In genomic region chr2:16608661-16609643, GRCh38 we compare ENCODE assay signal across 8 cellular contexts. TPM values are rescaled to one million over a fixed set of nuclear protein-coding genes. Genes with fewer than 3 reads are reported as not detected.
DNase-seq lines count a peak whose midpoint lies in the region; ATAC-seq and TF ChIP-seq lines count a peak whose summit lies in the region.

No MANE protein-coding gene starts in this region.

- no peaks in the 10 kb centered on the region for H3K27me3 Mint-ChIP-seq in activated naive CD4-positive, alpha-beta T cell treated with anti-CD3 and anti-CD28 coated beads, Interleukin-2, amount 50 U/mL, for 24 hours

- H2AFZ ChIP-seq in Loucy (ENCODE audit: low read length) = peak overlapping the region; percentile 99

- H3F3A ChIP-seq in Loucy (ENCODE audit: low read depth) = no peaks in the 10 kb centered on the region

- peaks cover 4% of the 10 kb centered on the region for H3K4me1 Mint-ChIP-seq in activated naive CD4-positive, alpha-beta T cell treated with anti-CD3 and anti-CD28 coated beads, Interleukin-2, amount 50 U/mL, for 24 hours

- no peaks in the 10 kb centered on the region for H3K79me2 ChIP-seq in Loucy (ENCODE audit: insufficient read depth, low read length)

- H3K9me2 ChIP-seq in Loucy (replicated peaks; ENCODE audit: low read depth, low read length) = no peaks in the 10 kb centered on the region

- H3K4me1 ChIP-seq in HAP-1 (no peaks in the 10 kb centered on the region), Loucy (ENCODE audit: insufficient read depth, low read length, poor library complexity, severe bottlenecking) (peaks cover 4% of the 10 kb centered on the region), ovary (ENCODE audit: insufficient read depth) (peaks cover 5% of the 10 kb centered on the region), thyroid gland (peaks cover 5 to 21% of the 10 kb centered on the region in 2 donors)

- H3K9me3 ChIP-seq in HAP-1 = no peaks in the 10 kb centered on the region
- H3K9me3 ChIP-seq in Loucy (ENCODE audit: insufficient read depth, low read depth, low read length) = no peaks in the 10 kb centered on the region
- no peaks in the 10 kb centered on the region for H3K9me3 ChIP-seq in ovary
- no peaks in the 10 kb centered on the region for H3K9me3 ChIP-seq in thyroid gland

- no peak for TF ChIP-seq EP300 in ovary (IDR thresholded peaks at IDR 0.05)

- intact Hi-C loops in Right ventricle myocardium inferior (cut with DNase I) = loop anchor here (1.0 to 5.0 kb wide), 4 partner anchors 42 to 972 kb away; no protein-coding TSS in a partner anchor
- intact Hi-C loops in ovary (cut with DNase I) = loop anchor here in 2 of 4 donors (5.0 kb wide), 1 partner anchor 972 kb away; no protein-coding TSS in a partner anchor
- intact Hi-C loops in thyroid gland (cut with DNase I) = no loop called here

- no peaks in the 10 kb centered on the region for H3K9me3 Mint-ChIP-seq in activated naive CD4-positive, alpha-beta T cell treated with anti-CD3 and anti-CD28 coated beads, Interleukin-2, amount 50 U/mL, for 24 hours

- H3K4me2 ChIP-seq in Loucy (ENCODE audit: low read depth, low read length, poor library complexity, severe bottlenecking) = peak overlapping the region; percentile 96

- ATAC-seq in Right ventricle myocardium inferior = peak; percentile 87

- no peak overlapping the region for H3K27ac Mint-ChIP-seq in activated naive CD4-positive, alpha-beta T cell treated with anti-CD3 and anti-CD28 coated beads, Interleukin-2, amount 50 U/mL, for 24 hours

- TF ChIP-seq POLR2A in ovary (IDR thresholded peaks at IDR 0.05) (no peak), thyroid gland (IDR thresholded peaks at IDR 0.05) (no peak)

- no peak overlapping the region for H3K27ac ChIP-seq in ovary
- no peak overlapping the region for H3K27ac ChIP-seq in thyroid gland

- peak overlapping the region; percentile 73 for H3K9ac ChIP-seq in Loucy (ENCODE audit: low read depth, low read length, poor library complexity, severe bottlenecking)

- WGBS in ovary, 3 donors = 3 to 4% (median 3%) methylated on average over 21 of the region's 21 CpGs
- WGBS in thyroid gland, 2 donors = 22 to 29% methylated on average over 20 to 21 of the region's 21 CpGs

- H3K4me3 ChIP-seq in HAP-1 (peak overlapping the region; percentile 18), Loucy (ENCODE audit: low read length, poor library complexity, severe bottlenecking) (peak overlapping the region; percentile 83), ovary (peak overlapping the region; percentile 9), thyroid gland (replicated peaks in 1 of 3) (no peak overlapping the region)

- in situ Hi-C loops in HAP-1 (cut with MboI; ENCODE audit: low sequenced_read_pairs) = no loop called here

- H3K36me3 Mint-ChIP-seq in activated naive CD4-positive, alpha-beta T cell treated with anti-CD3 and anti-CD28 coated beads, Interleukin-2, amount 50 U/mL, for 24 hours = no peaks in the 10 kb centered on the region

- TF ChIP-seq CTCF in Loucy (conservative IDR thresholded peaks at IDR 0.05; ENCODE audit: low read length) = peak; percentile 74
- peak; percentile 74 to 87 (median 82) for TF ChIP-seq CTCF in ovary (IDR thresholded peaks at IDR 0.05)
- TF ChIP-seq CTCF in thyroid gland (IDR thresholded peaks at IDR 0.05) = peak; percentile 75 to 98 (median 85)

- H3K36me3 ChIP-seq in HAP-1 (replicated peaks) (no peaks in the 10 kb centered on the region), Loucy (ENCODE audit: insufficient read depth, low read length) (no peaks in the 10 kb centered on the region), ovary (no peaks in the 10 kb centered on the region), thyroid gland (no peaks in the 10 kb centered on the region)

- H4K20me1 ChIP-seq in Loucy (ENCODE audit: insufficient read depth, low read length, poor library complexity, severe bottlenecking) = no peaks in the 10 kb centered on the region

- H3K4me3 Mint-ChIP-seq in activated naive CD4-positive, alpha-beta T cell treated with anti-CD3 and anti-CD28 coated beads, Interleukin-2, amount 50 U/mL, for 24 hours = peak overlapping the region; percentile 87

- H3K27me3 ChIP-seq in HAP-1 (ENCODE audit: low read depth) (no peaks in the 10 kb centered on the region), Loucy (ENCODE audit: insufficient read depth, low read length, poor library complexity, severe bottlenecking) (no peaks in the 10 kb centered on the region), ovary (no peaks in the 10 kb centered on the region), thyroid gland (no peaks in the 10 kb centered on the region)

- DNase-seq in GM03348 (ENCODE audit: low spot score) (peak; percentile 90), HAP-1 (ENCODE audit: low spot score in 2 of 2) (peak; percentile 57 to 90), SK-N-DZ (ENCODE audit: low spot score) (peak; percentile 81), Right ventricle myocardium inferior (ENCODE audit: missing footprints) (peak; percentile 92), ovary (peak; percentile 73 to 91 (median 86)), thyroid gland (peak; percentile 68 to 71)

RNA-seq across cellular contexts. Expression of gene CYRIA, which starts 56.7 kb away (rescaled TPM):
- 1.3 and 1.5 TPM in 2 replicates for polyA plus RNA-seq in SK-N-DZ (2014; cell fraction: cytosol; rRNA removed)
- 1.2 and 1.5 TPM in 2 replicates for polyA plus RNA-seq in SK-N-DZ (2014; cell fraction: nucleus; rRNA removed)
- 5.1 TPM for total RNA-seq in Right ventricle myocardium inferior
- 10 to 100 TPM in 6 of 7 donors, 1 to 10 TPM in 1; 9.7 to 21.3 (median 13.2) TPM for total RNA-seq in ovary
- 10 to 100 TPM in 1 of 2 donors, 1 to 10 TPM in 1; 4.0 to 17.0 TPM for polyA plus RNA-seq in ovary
- total RNA-seq in thyroid gland = 10 to 100 TPM; 33.6 to 79.0 (median 50.0) TPM

Comparison
In these comparisons a context has a peak if more than half of its experiments do, and no peak if none do; other contexts are left out.
1. H3K4me3 ChIP-seq: peak in HAP-1 (single experiment), Loucy (single experiment) and ovary (single experiment); none in thyroid gland (0 of 3).
2. Peak in every context shown above with its lines, with median percentiles within 50 percentile points of each other: DNase-seq and CTCF ChIP-seq.